Comparison of ENCODE assay signal across 10 cellular contexts in genomic region chrX:20181563-20182329, GRCh38. TPM values are rescaled to one million over a fixed set of nuclear protein-coding genes. Genes with fewer than 3 reads are reported as not detected.
DNase-seq lines count a peak whose midpoint lies in the region; ATAC-seq and TF ChIP-seq lines count a peak whose summit lies in the region.
"Had no signal": no experiment of that assay in that cellular context is flagged by ENCODE, and none has a peak within 500 bp of the region (broad histone marks: within the 10 kb centered on the region; RNA-seq: fewer than 3 reads in every experiment).

No MANE protein-coding gene starts in this region.

- H3K4me3 ChIP-seq in naive thymus-derived CD4-positive, alpha-beta T cell (ENCODE audit: low read length), result no peak overlapping the region
- H3K4me3 ChIP-seq in breast epithelium, result no peak overlapping the region
- H3K4me3 ChIP-seq: spleen had no signal

- no peak overlapping the region for H3K27ac ChIP-seq in naive thymus-derived CD4-positive, alpha-beta T cell (ENCODE audit: low read depth, low read length)
- no peak overlapping the region for H3K27ac ChIP-seq in breast epithelium
- H3K27ac ChIP-seq: spleen had no signal

- peaks cover 42% of the 10 kb centered on the region for H3K36me3 Mint-ChIP-seq in activated B cell treated with CpG ODN at 0.5 μM for 24 hours (ENCODE audit: low read depth)
- H3K36me3 Mint-ChIP-seq in naive thymus-derived CD4-positive, alpha-beta T cell, result peaks cover 0 to 26% (median 10%) of the 10 kb centered on the region in 5 donors

- H3K27ac Mint-ChIP-seq in activated B cell treated with CpG ODN at 0.5 μM for 24 hours, result peak overlapping the region; percentile 65
- peak overlapping the region; percentile 5 to 83 (median 54) for H3K27ac Mint-ChIP-seq in naive thymus-derived CD4-positive, alpha-beta T cell
- H3K27ac Mint-ChIP-seq: dendritic cell treated with granulocyte-macrophage colony-stimulating factor and Interleukin-4, amounts not matched to agents 40 ng/mL and 50 ng/mL, for 4 days had no signal

- H3K27me3 Mint-ChIP-seq in activated B cell treated with CpG ODN at 0.5 μM for 24 hours, result no peaks in the 10 kb centered on the region
- no peaks in the 10 kb centered on the region for H3K27me3 Mint-ChIP-seq in naive thymus-derived CD4-positive, alpha-beta T cell
- H3K27me3 Mint-ChIP-seq: dendritic cell treated with granulocyte-macrophage colony-stimulating factor and Interleukin-4, amounts not matched to agents 40 ng/mL and 50 ng/mL, for 4 days had no signal

- TF ChIP-seq POLR2A in breast epithelium (IDR thresholded peaks at IDR 0.05), result no peak

- H3K27me3 ChIP-seq in naive thymus-derived CD4-positive, alpha-beta T cell (ENCODE audit: control insufficient read depth in 2 of 2, insufficient read depth in 2 of 2, low read length in 2 of 2), result no peaks in the 10 kb centered on the region
- H3K27me3 ChIP-seq in breast epithelium, result peaks cover 0 to 14% of the 10 kb centered on the region in 2 donors

- DNase-seq in activated B cell treated with CpG ODN at 0.5 μM for 24 hours (no peak), NCI-H510A (lab: John Stamatoyannopoulos, UW) (no peak), breast epithelium (ENCODE audit: low spot score in 2 of 2) (no peak), NCI-H748 treated with DMSO at 0.1 percent for 48 hours (lab: John Stamatoyannopoulos, UW) (no peak)
- DNase-seq in naive thymus-derived CD4-positive, alpha-beta T cell, result peak in 2 of 9 donors; percentile 7 to 11
- DNase-seq: activated CD4-positive, alpha-beta T cell treated with anti-CD3 and anti-CD28 coated beads for 4 hours; spleen had no signal

- no peaks in the 10 kb centered on the region for H3K36me3 ChIP-seq in naive thymus-derived CD4-positive, alpha-beta T cell (ENCODE audit: control insufficient read depth in 2 of 3, insufficient read depth in 3 of 3, low read length in 3 of 3)
- H3K36me3 ChIP-seq in breast epithelium, result no peaks in the 10 kb centered on the region

- CTCF ChIA-PET in activated B cell treated with CpG ODN at 0.5 μM for 24 hours (lab: Charles Lee), result no interaction called here
- CTCF ChIA-PET in naive thymus-derived CD4-positive, alpha-beta T cell (lab: Charles Lee), result no interaction called here

- H3K4me3 Mint-ChIP-seq in activated B cell treated with CpG ODN at 0.5 μM for 24 hours, result no peak overlapping the region
- peak overlapping the region in 1 of 10 donors; percentile 21 for H3K4me3 Mint-ChIP-seq in naive thymus-derived CD4-positive, alpha-beta T cell
- H3K4me3 Mint-ChIP-seq: dendritic cell treated with granulocyte-macrophage colony-stimulating factor and Interleukin-4, amounts not matched to agents 40 ng/mL and 50 ng/mL, for 4 days had no signal

- H3K4me1 Mint-ChIP-seq in activated B cell treated with CpG ODN at 0.5 μM for 24 hours, result peaks cover 10% of the 10 kb centered on the region
- H3K4me1 Mint-ChIP-seq in naive thymus-derived CD4-positive, alpha-beta T cell, result peaks cover 6 to 25% (median 22%) of the 10 kb centered on the region in 7 donors

- H3K9me3 Mint-ChIP-seq in activated B cell treated with CpG ODN at 0.5 μM for 24 hours, result no peaks in the 10 kb centered on the region
- H3K9me3 Mint-ChIP-seq in naive thymus-derived CD4-positive, alpha-beta T cell, result no peaks in the 10 kb centered on the region
- H3K9me3 Mint-ChIP-seq: dendritic cell treated with granulocyte-macrophage colony-stimulating factor and Interleukin-4, amounts not matched to agents 40 ng/mL and 50 ng/mL, for 4 days had no signal

- peaks cover 0 to 6% of the 10 kb centered on the region in 2 donors for H3K4me1 ChIP-seq in naive thymus-derived CD4-positive, alpha-beta T cell (ENCODE audit: control insufficient read depth in 2 of 2, insufficient read depth in 2 of 2, low read length in 2 of 2)
- H3K4me1 ChIP-seq in breast epithelium, result no peaks in the 10 kb centered on the region
- H3K4me1 ChIP-seq: spleen had no signal

- POLR2A ChIA-PET in activated B cell treated with CpG ODN at 0.5 μM for 24 hours (lab: Charles Lee), result no interaction called here
- POLR2A ChIA-PET in naive thymus-derived CD4-positive, alpha-beta T cell (lab: Charles Lee), result interaction anchor here (0.7 kb wide), 1 partner anchor 56 kb away, joined by 3 read pairs; no protein-coding TSS in a partner anchor

- no peak for TF ChIP-seq CTCF in activated B cell treated with CpG ODN at 0.5 μM for 24 hours (IDR thresholded peaks at IDR 0.05)
- no peak for TF ChIP-seq CTCF in breast epithelium (IDR thresholded peaks at IDR 0.05)

- intact Hi-C loops in activated B cell treated with CpG ODN at 0.5 μM for 24 hours (cut with micrococcal nuclease) (no loop called here), breast epithelium (cut with DNase I; ENCODE audit: low total_unique reads) (no loop called here)
- intact Hi-C loops in naive thymus-derived CD4-positive, alpha-beta T cell (cut with micrococcal nuclease), result loop anchor here (2.0 to 5.0 kb wide), 3 partner anchors 13 to 61 kb away; no protein-coding TSS in a partner anchor

- H3K9me3 ChIP-seq in naive thymus-derived CD4-positive, alpha-beta T cell (ENCODE audit: control insufficient read depth in 2 of 3, low read length in 3 of 3), result no peaks in the 10 kb centered on the region
- H3K9me3 ChIP-seq in breast epithelium, result no peaks in the 10 kb centered on the region
- H3K9me3 ChIP-seq: spleen had no signal

- peak; percentile 47 for ATAC-seq in GM18502 (IDR thresholded peaks at IDR 0.05; ENCODE audit: poor library complexity, unreplicated experiment)
- peak; percentile 64 for ATAC-seq in HG02852 (IDR thresholded peaks at IDR 0.05; ENCODE audit: unreplicated experiment)
- ATAC-seq in activated B cell treated with CpG ODN at 0.5 μM for 24 hours (ENCODE audit: low read depth), result no peak
- ATAC-seq in naive thymus-derived CD4-positive, alpha-beta T cell, result no peak

RNA-seq across cellular contexts. Expression of gene EIF1AX, which starts 40.1 kb away (rescaled TPM):
- total RNA-seq in activated B cell treated with CpG ODN at 0.5 μM for 24 hours (58.8 and 59.4 TPM in 2 replicates), breast epithelium (10 to 100 TPM; 34.1 to 66.6 (median 52.4) TPM)
- total RNA-seq in naive thymus-derived CD4-positive, alpha-beta T cell, result 10 to 100 TPM; 40.2 to 67.5 (median 51.6) TPM
- polyA plus RNA-seq in naive thymus-derived CD4-positive, alpha-beta T cell, result 100 to 1,000 TPM in 1 of 2 donors, 10 to 100 TPM in 1; 94.4 to 133 TPM

Comparison
In these comparisons a context has a peak if more than half of its experiments do, and no peak if none do; other contexts are left out.
1. ATAC-seq: peak in GM18502 (single experiment) and HG02852 (single experiment); none in activated B cell treated with CpG ODN at 0.5 μM for 24 hours (single experiment) and naive thymus-derived CD4-positive, alpha-beta T cell (single experiment).
2. intact Hi-C loops: an anchor here in naive thymus-derived CD4-positive, alpha-beta T cell (2.0 to 5.0 kb wide); none called in activated B cell treated with CpG ODN at 0.5 μM for 24 hours and breast epithelium.